ENCODE assay signal across 2 cellular contexts in genomic region chr7:129281163-129281562, GRCh38.
TF ChIP-seq lines count a peak whose summit lies in the region.

No MANE protein-coding gene starts in this region.

TF ChIP-seq in IMR-90, 13 proteins besides CTCF, POLR2A, EP300 and RAD21:
- TF ChIP-seq MAFK (IDR thresholded peaks at IDR 0.05; ENCODE audit: low read depth, low read length) (0 out of 2 replicates have a peak, but pooled peaks have one; percentile 12), FOS (IDR thresholded peaks at IDR 0.05; ENCODE audit: low read depth, low read length) (no peak)

TF ChIP-seq in K562, 482 proteins besides CTCF, POLR2A, EP300 and RAD21:
- TF ChIP-seq MAFF (IDR thresholded peaks at IDR 0.05; ENCODE audit: low read length), result 0 out of 2 replicates have a peak, but pooled peaks have one; percentile 13
- peak; percentile 83 for TF ChIP-seq ZNF316 (IDR thresholded peaks at IDR 0.05)
- TF ChIP-seq C11orf30 (IDR thresholded peaks at IDR 0.05; ENCODE audit: low read depth), result peak; percentile 71
- TF ChIP-seq ZNF778 (CRISPR knock-in tag; IDR thresholded peaks at IDR 0.05), result no peak
